8 cellular contexts compared by ENCODE assay signal in the genomic region with DNA sequence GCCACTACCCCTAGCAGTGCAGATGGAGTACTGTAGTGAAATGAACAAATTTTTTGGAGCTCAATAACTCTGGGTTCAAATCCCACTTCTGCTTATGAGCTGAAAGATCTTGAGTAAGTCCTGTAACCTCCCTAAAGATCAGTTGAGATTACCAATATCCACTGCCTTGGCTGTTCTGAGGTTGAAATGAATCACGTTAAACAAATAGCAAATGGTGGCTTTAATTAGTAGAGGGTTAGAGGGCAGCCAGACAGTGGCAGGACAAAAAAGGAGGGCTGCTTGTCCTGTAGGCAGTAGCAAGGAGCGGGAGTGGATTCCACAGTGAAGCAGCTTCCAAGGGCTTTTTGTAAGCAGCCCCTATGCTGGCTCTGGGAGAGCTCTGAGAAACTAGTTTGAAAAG.
DNase-seq lines count a peak whose midpoint lies in the region; ATAC-seq and TF ChIP-seq lines count a peak whose summit lies in the region.

No MANE protein-coding gene starts in this region.

- intact Hi-C loops in ascending aorta (cut with DNase I) (loop anchor here (1.0 to 5.0 kb wide), 8 partner anchors 75 to 659 kb away; a partner anchor contains a TSS), spleen (cut with DNase I; ENCODE audit: low total_unique reads) (loop anchor here (2.0 to 5.0 kb wide), 2 partner anchors 157 to 232 kb away; no protein-coding TSS in a partner anchor)

- WGBS in spleen, 5 donors = 76 to 96% (median 86%) methylated on average over 2 of the region's 2 CpGs

- H3K27ac ChIP-seq in ascending aorta (peak overlapping the region; percentile 88 to 93), layer of hippocampus (ENCODE audit: low read depth, low read length) (peak overlapping the region; percentile 4), spleen (peak overlapping the region in 5 of 8 donors; percentile 6 to 39 (median 34))

- H3K27me3 ChIP-seq in ascending aorta = no peaks in the 10 kb centered on the region
- no peaks in the 10 kb centered on the region for H3K27me3 ChIP-seq in layer of hippocampus (ENCODE audit: control insufficient read depth, insufficient read depth, low read length)
- no peaks in the 10 kb centered on the region for H3K27me3 ChIP-seq in spleen (replicated peaks in 1 of 7)

- H3K36me3 ChIP-seq in ascending aorta = no peaks in the 10 kb centered on the region
- no peaks in the 10 kb centered on the region for H3K36me3 ChIP-seq in spleen

- ATAC-seq in HG03175 (IDR thresholded peaks at IDR 0.05; ENCODE audit: unreplicated experiment) = no peak

- H3K4me3 ChIP-seq in HFF-Myc (replicated peaks; ENCODE audit: low read depth, low read length) (peak overlapping the region; percentile 28; the same call in 1 of the 2 replicates), ascending aorta (peak overlapping the region in 1 of 2 donors; percentile 47), spleen (no peak overlapping the region)

- TF ChIP-seq CTCF in HFF-Myc (IDR thresholded peaks at IDR 0.05; ENCODE audit: low read depth, low read length, missing control alignments) (no peak), ascending aorta (IDR thresholded peaks at IDR 0.05) (no peak), spleen (IDR thresholded peaks at IDR 0.05 in 8 of 11, conservative IDR thresholded peaks at IDR 0.05 in 3 of 11) (no peak)

- H3K9me3 ChIP-seq in ascending aorta = no peaks in the 10 kb centered on the region
- H3K9me3 ChIP-seq in spleen = no peaks in the 10 kb centered on the region

- H3K4me1 ChIP-seq in ascending aorta = peaks cover 13 to 35% of the 10 kb centered on the region in 2 donors
- peaks cover 20 to 61% (median 53%) of the 10 kb centered on the region in 6 donors for H3K4me1 ChIP-seq in spleen

- DNase-seq in HFF-Myc (ENCODE audit: extremely low read depth, low read depth) (no peak), ascending aorta (ENCODE audit: low spot score in 2 of 2) (no peak), spleen (no peak), NCI-H128 (lab: John Stamatoyannopoulos, UW; ENCODE audit: unreplicated experiment) (no peak), OCI-M2 (lab: John Stamatoyannopoulos, UW; ENCODE audit: unreplicated experiment) (no peak)
- no peak for DNase-seq in stimulated activated CD4-positive, alpha-beta T cell treated with anti-CD3 and anti-CD28 coated beads, Interleukin-1b, Interleukin-23, amount 100 ng/mL, for 48 hours

- no peak for TF ChIP-seq POLR2A in spleen (IDR thresholded peaks at IDR 0.05)

Comparison
In these comparisons a context has a peak if more than half of its experiments do, and no peak if none do; other contexts are left out.
1. H3K27ac ChIP-seq: peak in every context shown above with its lines; median percentile 90 in ascending aorta; 34 in spleen; 4 in layer of hippocampus.